1 cellular context compared by ENCODE assay signal in the genomic region with DNA sequence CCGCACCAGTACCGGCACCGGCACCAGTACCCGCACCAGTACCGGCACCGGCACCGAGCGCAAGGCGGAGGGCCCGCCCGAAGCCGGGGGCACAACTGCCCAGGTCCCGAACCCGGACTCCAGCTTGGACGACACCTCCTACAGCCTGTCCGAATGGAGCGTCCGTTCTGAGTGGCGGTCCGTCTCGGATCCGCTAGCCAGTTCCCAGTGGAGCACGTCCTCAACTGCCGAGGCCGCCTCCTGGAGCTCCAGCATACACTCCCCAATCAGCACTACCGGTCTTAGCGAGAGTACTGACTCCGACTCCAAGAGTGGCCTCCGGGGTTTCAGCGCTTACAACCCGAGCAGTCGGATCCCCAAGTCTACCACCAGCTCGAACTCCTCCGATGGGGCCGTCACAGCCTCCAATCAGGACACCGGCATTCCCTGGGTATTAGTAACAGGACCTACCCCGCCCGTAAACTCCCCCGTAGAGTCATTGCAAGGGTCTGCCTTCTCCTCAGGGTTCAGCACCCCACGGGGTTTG.
A peak's percentile ranks its signal among the peaks of the same experiment; 100 is the strongest.
TF ChIP-seq lines count a peak whose summit lies in the region.

No MANE protein-coding gene starts in this region.

TF ChIP-seq in HepG2, 621 proteins besides CTCF, POLR2A, EP300 and RAD21 (continued from another document and continues in another):
- TF ChIP-seq HBP1 (CRISPR knock-in tag; IDR thresholded peaks at IDR 0.05; ENCODE audit: low read depth) (no peak), ZNF777 (CRISPR knock-in tag; IDR thresholded peaks at IDR 0.05) (peak; percentile 58; the same call in 1 of the 2 replicates), SALL2 (CRISPR knock-in tag; IDR thresholded peaks at IDR 0.05) (no peak), ZNF501 (CRISPR knock-in tag; IDR thresholded peaks at IDR 0.05) (no peak), SIX4 (CRISPR knock-in tag; IDR thresholded peaks at IDR 0.05) (no peak), ZBTB2 (CRISPR knock-in tag; IDR thresholded peaks at IDR 0.05; ENCODE audit: low read depth) (no peak), ZNF280B (CRISPR knock-in tag; IDR thresholded peaks at IDR 0.05; ENCODE audit: borderline replicate concordance) (0 out of 2 replicates have a peak, but pooled peaks have one; percentile 6), ZNF431 (CRISPR knock-in tag; IDR thresholded peaks at IDR 0.05; ENCODE audit: borderline replicate concordance, low read depth) (no peak), FOXM1 (CRISPR knock-in tag; IDR thresholded peaks at IDR 0.05) (no peak), UBTF (CRISPR knock-in tag; IDR thresholded peaks at IDR 0.05) (peak; percentile 11; the same call in 1 of the 2 replicates), ZNF367 (CRISPR knock-in tag; IDR thresholded peaks at IDR 0.05; ENCODE audit: borderline replicate concordance) (no peak), ARID4A (CRISPR knock-in tag; IDR thresholded peaks at IDR 0.05; ENCODE audit: borderline replicate concordance) (0 out of 2 replicates have a peak, but pooled peaks have one; percentile 12), NFE2L2 (IDR thresholded peaks at IDR 0.05; ENCODE audit: low read length) (no peak), ZFP91 (CRISPR knock-in tag; IDR thresholded peaks at IDR 0.05; ENCODE audit: borderline replicate concordance) (peak; percentile 33; the same call in 1 of the 2 replicates), CBX1 (IDR thresholded peaks at IDR 0.05; ENCODE audit: low read depth) (no peak), ZMYM4 (CRISPR knock-in tag; IDR thresholded peaks at IDR 0.05) (no peak), HMG20B (CRISPR knock-in tag; conservative IDR thresholded peaks at IDR 0.05) (no peak), CBX5 (CRISPR knock-in tag; IDR thresholded peaks at IDR 0.05; ENCODE audit: borderline replicate concordance) (no peak), MAZ (IDR thresholded peaks at IDR 0.05; ENCODE audit: borderline replicate concordance, low read depth, low read length) (no peak), MAZ (CRISPR knock-in tag; IDR thresholded peaks at IDR 0.05; ENCODE audit: low read depth) (no peak), ZNF629 (CRISPR knock-in tag; conservative IDR thresholded peaks at IDR 0.05) (no peak), ZNF512 (CRISPR knock-in tag; IDR thresholded peaks at IDR 0.05) (no peak), MAF1 (CRISPR knock-in tag; IDR thresholded peaks at IDR 0.05; ENCODE audit: borderline replicate concordance) (no peak)
- TF ChIP-seq, protein P1, sequence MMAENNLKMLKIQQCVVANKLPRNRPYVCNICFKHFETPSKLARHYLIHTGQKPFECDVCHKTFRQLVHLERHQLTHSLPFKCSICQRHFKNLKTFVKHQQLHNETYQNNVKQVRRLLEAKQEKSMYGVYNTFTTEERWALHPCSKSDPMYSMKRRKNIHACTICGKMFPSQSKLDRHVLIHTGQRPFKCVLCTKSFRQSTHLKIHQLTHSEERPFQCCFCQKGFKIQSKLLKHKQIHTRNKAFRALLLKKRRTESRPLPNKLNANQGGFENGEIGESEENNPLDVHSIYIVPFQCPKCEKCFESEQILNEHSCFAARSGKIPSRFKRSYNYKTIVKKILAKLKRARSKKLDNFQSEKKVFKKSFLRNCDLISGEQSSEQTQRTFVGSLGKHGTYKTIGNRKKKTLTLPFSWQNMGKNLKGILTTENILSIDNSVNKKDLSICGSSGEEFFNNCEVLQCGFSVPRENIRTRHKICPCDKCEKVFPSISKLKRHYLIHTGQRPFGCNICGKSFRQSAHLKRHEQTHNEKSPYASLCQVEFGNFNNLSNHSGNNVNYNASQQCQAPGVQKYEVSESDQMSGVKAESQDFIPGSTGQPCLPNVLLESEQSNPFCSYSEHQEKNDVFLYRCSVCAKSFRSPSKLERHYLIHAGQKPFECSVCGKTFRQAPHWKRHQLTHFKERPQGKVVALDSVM (CRISPR knock-in tag; IDR thresholded peaks at IDR 0.05): no peak
- TF ChIP-seq, protein P2, sequence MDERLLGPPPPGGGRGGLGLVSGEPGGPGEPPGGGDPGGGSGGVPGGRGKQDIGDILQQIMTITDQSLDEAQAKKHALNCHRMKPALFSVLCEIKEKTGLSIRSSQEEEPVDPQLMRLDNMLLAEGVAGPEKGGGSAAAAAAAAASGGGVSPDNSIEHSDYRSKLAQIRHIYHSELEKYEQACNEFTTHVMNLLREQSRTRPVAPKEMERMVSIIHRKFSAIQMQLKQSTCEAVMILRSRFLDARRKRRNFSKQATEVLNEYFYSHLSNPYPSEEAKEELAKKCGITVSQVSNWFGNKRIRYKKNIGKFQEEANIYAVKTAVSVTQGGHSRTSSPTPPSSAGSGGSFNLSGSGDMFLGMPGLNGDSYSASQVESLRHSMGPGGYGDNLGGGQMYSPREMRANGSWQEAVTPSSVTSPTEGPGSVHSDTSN (CRISPR knock-in tag; IDR thresholded peaks at IDR 0.05): no peak
- TF ChIP-seq, protein P3, sequence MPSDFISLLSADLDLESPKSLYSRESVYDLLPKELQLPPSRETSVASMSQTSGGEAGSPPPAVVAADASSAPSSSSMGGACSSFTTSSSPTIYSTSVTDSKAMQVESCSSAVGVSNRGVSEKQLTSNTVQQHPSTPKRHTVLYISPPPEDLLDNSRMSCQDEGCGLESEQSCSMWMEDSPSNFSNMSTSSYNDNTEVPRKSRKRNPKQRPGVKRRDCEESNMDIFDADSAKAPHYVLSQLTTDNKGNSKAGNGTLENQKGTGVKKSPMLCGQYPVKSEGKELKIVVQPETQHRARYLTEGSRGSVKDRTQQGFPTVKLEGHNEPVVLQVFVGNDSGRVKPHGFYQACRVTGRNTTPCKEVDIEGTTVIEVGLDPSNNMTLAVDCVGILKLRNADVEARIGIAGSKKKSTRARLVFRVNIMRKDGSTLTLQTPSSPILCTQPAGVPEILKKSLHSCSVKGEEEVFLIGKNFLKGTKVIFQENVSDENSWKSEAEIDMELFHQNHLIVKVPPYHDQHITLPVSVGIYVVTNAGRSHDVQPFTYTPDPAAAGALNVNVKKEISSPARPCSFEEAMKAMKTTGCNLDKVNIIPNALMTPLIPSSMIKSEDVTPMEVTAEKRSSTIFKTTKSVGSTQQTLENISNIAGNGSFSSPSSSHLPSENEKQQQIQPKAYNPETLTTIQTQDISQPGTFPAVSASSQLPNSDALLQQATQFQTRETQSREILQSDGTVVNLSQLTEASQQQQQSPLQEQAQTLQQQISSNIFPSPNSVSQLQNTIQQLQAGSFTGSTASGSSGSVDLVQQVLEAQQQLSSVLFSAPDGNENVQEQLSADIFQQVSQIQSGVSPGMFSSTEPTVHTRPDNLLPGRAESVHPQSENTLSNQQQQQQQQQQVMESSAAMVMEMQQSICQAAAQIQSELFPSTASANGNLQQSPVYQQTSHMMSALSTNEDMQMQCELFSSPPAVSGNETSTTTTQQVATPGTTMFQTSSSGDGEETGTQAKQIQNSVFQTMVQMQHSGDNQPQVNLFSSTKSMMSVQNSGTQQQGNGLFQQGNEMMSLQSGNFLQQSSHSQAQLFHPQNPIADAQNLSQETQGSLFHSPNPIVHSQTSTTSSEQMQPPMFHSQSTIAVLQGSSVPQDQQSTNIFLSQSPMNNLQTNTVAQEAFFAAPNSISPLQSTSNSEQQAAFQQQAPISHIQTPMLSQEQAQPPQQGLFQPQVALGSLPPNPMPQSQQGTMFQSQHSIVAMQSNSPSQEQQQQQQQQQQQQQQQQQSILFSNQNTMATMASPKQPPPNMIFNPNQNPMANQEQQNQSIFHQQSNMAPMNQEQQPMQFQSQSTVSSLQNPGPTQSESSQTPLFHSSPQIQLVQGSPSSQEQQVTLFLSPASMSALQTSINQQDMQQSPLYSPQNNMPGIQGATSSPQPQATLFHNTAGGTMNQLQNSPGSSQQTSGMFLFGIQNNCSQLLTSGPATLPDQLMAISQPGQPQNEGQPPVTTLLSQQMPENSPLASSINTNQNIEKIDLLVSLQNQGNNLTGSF (CRISPR knock-in tag; IDR thresholded peaks at IDR 0.05): no peak; the same call in 1 of the 2 replicates
